In genomic region chr20:63747622-63748355, GRCh38 we compare ENCODE assay signal across 18 cellular contexts. TPM values are rescaled to one million over a fixed set of nuclear protein-coding genes. Genes with fewer than 3 reads are reported as not detected.
DNase-seq lines count a peak whose midpoint lies in the region; ATAC-seq and TF ChIP-seq lines count a peak whose summit lies in the region.
"Had no signal": no experiment of that assay in that cellular context is flagged by ENCODE, and none has a peak within 500 bp of the region (broad histone marks: within the 10 kb centered on the region; RNA-seq: fewer than 3 reads in every experiment).

No MANE protein-coding gene starts in this region.

- no peaks in the 10 kb centered on the region for H4K20me1 ChIP-seq in Karpas-422 (ENCODE audit: insufficient read depth, low read depth, low read length)

- H3K36me3 Mint-ChIP-seq in natural killer cell treated with Interleukin-12 subunit alpha and Interleukin-12 subunit beta and Interleukin-15 and Interleukin-18, amount 100 ng/mL, for 72 hours = no peaks in the 10 kb centered on the region
- no peaks in the 10 kb centered on the region for H3K36me3 Mint-ChIP-seq in natural killer cell

- H3K4me2 ChIP-seq in Karpas-422 (ENCODE audit: low read depth, low read length, poor library complexity, severe bottlenecking) = no peak overlapping the region

- peak; percentile 56 for DNase-seq in natural killer cell treated with Interleukin-12 subunit alpha and Interleukin-12 subunit beta and Interleukin-15 and Interleukin-18, amount 100 ng/mL, for 72 hours (ENCODE audit: low spot score)
- DNase-seq in natural killer cell (no peak), Karpas-422 (peak; percentile 54), cardiac muscle cell (ENCODE audit: low read depth in 1 of 2, low spot score in 1 of 2) (no peak), SW480 (ENCODE audit: low spot score) (no peak), NCI-H1105 (lab: John Stamatoyannopoulos, UW) (no peak)
- DNase-seq: activated CD4-positive, alpha-beta T cell treated with anti-CD3 and anti-CD28 coated beads, Interleukin-2, amount 50 U/mL, for 48 hours; activated naive CD4-positive, alpha-beta T cell treated with anti-CD3 and anti-CD28 coated beads for 36 hours; COR-L47; effector memory CD8-positive, alpha-beta T cell; GOT3; IMR-90; retina; stimulated activated CD4-positive, alpha-beta T cell treated with anti-CD3 and anti-CD28 coated beads, Interleukin-15, amount 100 ng/mL, for 24 hours had no signal

- H3K4me3 Mint-ChIP-seq in natural killer cell treated with Interleukin-12 subunit alpha and Interleukin-12 subunit beta and Interleukin-15 and Interleukin-18, amount 100 ng/mL, for 72 hours = no peak overlapping the region
- no peak overlapping the region for H3K4me3 Mint-ChIP-seq in natural killer cell
- H3K4me3 Mint-ChIP-seq: activated naive CD4-positive, alpha-beta T cell treated with anti-CD3 and anti-CD28 coated beads for 36 hours; effector memory CD8-positive, alpha-beta T cell had no signal

- peaks cover 9% of the 10 kb centered on the region for H3K4me1 ChIP-seq in Karpas-422 (ENCODE audit: low read length)
- H3K4me1 ChIP-seq in cardiac muscle cell (ENCODE audit: low read depth) = peaks cover 6% of the 10 kb centered on the region

- intact Hi-C loops in natural killer cell (cut with micrococcal nuclease) = no loop called here

- no peaks in the 10 kb centered on the region for H3K27me3 ChIP-seq in Karpas-422 (ENCODE audit: low read length)
- no peaks in the 10 kb centered on the region for H3K27me3 ChIP-seq in cardiac muscle cell

- H3K27ac ChIP-seq in Karpas-422 (ENCODE audit: low read length) (no peak overlapping the region), cardiac muscle cell (peak overlapping the region; percentile 68)
- H3K27ac ChIP-seq: thoracic aorta, VCaP had no signal

- H2AFZ ChIP-seq in Karpas-422 (ENCODE audit: low read length) = no peak overlapping the region

- H3K4me1 Mint-ChIP-seq in natural killer cell treated with Interleukin-12 subunit alpha and Interleukin-12 subunit beta and Interleukin-15 and Interleukin-18, amount 100 ng/mL, for 72 hours (ENCODE audit: low read depth in 2 of 2) = peaks cover 0 to 6% of the 10 kb centered on the region in 2 donors
- H3K4me1 Mint-ChIP-seq in natural killer cell = peaks cover 0 to 9% of the 10 kb centered on the region in 2 donors

- H3K27me3 Mint-ChIP-seq in natural killer cell treated with Interleukin-12 subunit alpha and Interleukin-12 subunit beta and Interleukin-15 and Interleukin-18, amount 100 ng/mL, for 72 hours = no peaks in the 10 kb centered on the region
- H3K27me3 Mint-ChIP-seq in natural killer cell (ENCODE audit: low read depth in 2 of 2) = no peaks in the 10 kb centered on the region
- H3K27me3 Mint-ChIP-seq: effector memory CD8-positive, alpha-beta T cell had no signal

- H3K4me3 ChIP-seq in Karpas-422 (ENCODE audit: low read length) (no peak overlapping the region), cardiac muscle cell (no peak overlapping the region)
- H3K4me3 ChIP-seq: thoracic aorta had no signal

- no peaks in the 10 kb centered on the region for H3K9me3 Mint-ChIP-seq in natural killer cell treated with Interleukin-12 subunit alpha and Interleukin-12 subunit beta and Interleukin-15 and Interleukin-18, amount 100 ng/mL, for 72 hours
- H3K9me3 Mint-ChIP-seq in natural killer cell = no peaks in the 10 kb centered on the region
- H3K9me3 Mint-ChIP-seq: activated naive CD4-positive, alpha-beta T cell treated with anti-CD3 and anti-CD28 coated beads for 36 hours; effector memory CD8-positive, alpha-beta T cell had no signal

- H3K9me3 ChIP-seq in Karpas-422 (ENCODE audit: low read length) = no peaks in the 10 kb centered on the region
- no peaks in the 10 kb centered on the region for H3K9me3 ChIP-seq in cardiac muscle cell (ENCODE audit: low read depth)
- H3K9me3 ChIP-seq: thoracic aorta had no signal

- TF ChIP-seq CTCF in natural killer cell (IDR thresholded peaks at IDR 0.05) (no peak), cardiac muscle cell (IDR thresholded peaks at IDR 0.05; ENCODE audit: low read depth, low read length) (no peak)

- H3K9ac ChIP-seq in Karpas-422 (ENCODE audit: low read length) = no peak overlapping the region

- ATAC-seq in natural killer cell treated with Interleukin-12 subunit alpha and Interleukin-12 subunit beta and Interleukin-15 and Interleukin-18, amount 100 ng/mL, for 72 hours = no peak
- ATAC-seq in natural killer cell (no peak), GM21825 (IDR thresholded peaks at IDR 0.05; ENCODE audit: unreplicated experiment) (no peak)
- ATAC-seq: effector memory CD8-positive, alpha-beta T cell had no signal

- no peaks in the 10 kb centered on the region for H3K79me2 ChIP-seq in Karpas-422 (ENCODE audit: low read length)

- H3K27ac Mint-ChIP-seq in natural killer cell treated with Interleukin-12 subunit alpha and Interleukin-12 subunit beta and Interleukin-15 and Interleukin-18, amount 100 ng/mL, for 72 hours = no peak overlapping the region
- H3K27ac Mint-ChIP-seq in natural killer cell = no peak overlapping the region
- H3K27ac Mint-ChIP-seq: activated naive CD4-positive, alpha-beta T cell treated with anti-CD3 and anti-CD28 coated beads for 36 hours had no signal

- no peaks in the 10 kb centered on the region for H3K9me2 ChIP-seq in Karpas-422 (replicated peaks; ENCODE audit: insufficient read depth, low read length)

- H3K36me3 ChIP-seq in Karpas-422 (ENCODE audit: insufficient read depth, low read length) (no peaks in the 10 kb centered on the region), cardiac muscle cell (peaks cover 31% of the 10 kb centered on the region)

RNA-seq across cellular contexts. Expression of gene SLC2A4RG, which starts 8.2 kb away (rescaled TPM):
- total RNA-seq in natural killer cell treated with Interleukin-12 subunit alpha and Interleukin-12 subunit beta and Interleukin-15 and Interleukin-18, amount 100 ng/mL, for 72 hours = 10 to 100 TPM; 21.0 to 31.1 TPM
- 100 to 1,000 TPM in 1 of 3 donors, 10 to 100 TPM in 2; 90.4 to 100 (median 95.5) TPM for total RNA-seq in natural killer cell
- total RNA-seq in Karpas-422 (2014; rRNA removed; shearing (Covaris generic); ENCODE audit: low replicate concordance) = 18.6 and 37.9 TPM in 2 replicates
- 79.2 and 177 TPM in 2 replicates for total RNA-seq in cardiac muscle cell
- 46.6 and 58.0 TPM in 2 replicates for polyA plus RNA-seq in cardiac muscle cell

RNA-seq across cellular contexts. Expression of gene LIME1, which starts 11.3 kb away (rescaled TPM):
- total RNA-seq in natural killer cell treated with Interleukin-12 subunit alpha and Interleukin-12 subunit beta and Interleukin-15 and Interleukin-18, amount 100 ng/mL, for 72 hours = 10 to 100 TPM in 1 of 2 donors, 1 to 10 TPM in 1; 9.3 to 15.7 TPM
- total RNA-seq in natural killer cell (10 to 100 TPM; 86.5 to 94.4 (median 91.7) TPM), cardiac muscle cell (10.1 and 19.2 TPM in 2 replicates)
- total RNA-seq in Karpas-422 (2014; rRNA removed; shearing (Covaris generic); ENCODE audit: low replicate concordance) = 3.4 and 9.8 TPM in 2 replicates
- 7.0 and 17.4 TPM in 2 replicates for polyA plus RNA-seq in cardiac muscle cell

RNA-seq across cellular contexts. Expression of gene ZGPAT, which starts 40.0 kb away (rescaled TPM):
- total RNA-seq in natural killer cell treated with Interleukin-12 subunit alpha and Interleukin-12 subunit beta and Interleukin-15 and Interleukin-18, amount 100 ng/mL, for 72 hours = 10 to 100 TPM; 40.8 to 53.0 TPM
- total RNA-seq in natural killer cell (10 to 100 TPM; 39.3 to 47.7 (median 46.1) TPM), cardiac muscle cell (36.3 and 48.8 TPM in 2 replicates)
- total RNA-seq in Karpas-422 (2014; rRNA removed; shearing (Covaris generic); ENCODE audit: low replicate concordance) = 12.2 and 33.6 TPM in 2 replicates
- polyA plus RNA-seq in cardiac muscle cell = 30.0 and 37.5 TPM in 2 replicates

RNA-seq across cellular contexts. Expression of gene ARFRP1, which starts 40.0 kb away (rescaled TPM):
- total RNA-seq in natural killer cell treated with Interleukin-12 subunit alpha and Interleukin-12 subunit beta and Interleukin-15 and Interleukin-18, amount 100 ng/mL, for 72 hours = 10 to 100 TPM; 52.4 to 87.0 TPM
- total RNA-seq in natural killer cell (10 to 100 TPM; 43.9 to 55.8 (median 50.6) TPM), cardiac muscle cell (46.1 and 61.3 TPM in 2 replicates)
- 15.1 and 30.2 TPM in 2 replicates for total RNA-seq in Karpas-422 (2014; rRNA removed; shearing (Covaris generic); ENCODE audit: low replicate concordance)
- 75.0 and 85.1 TPM in 2 replicates for polyA plus RNA-seq in cardiac muscle cell

RNA-seq across cellular contexts. Expression of gene TNFRSF6B, which starts 51.3 kb away (rescaled TPM):
- not detected for total RNA-seq in natural killer cell treated with Interleukin-12 subunit alpha and Interleukin-12 subunit beta and Interleukin-15 and Interleukin-18, amount 100 ng/mL, for 72 hours
- total RNA-seq in natural killer cell = not detected
- 2.5 and 4.6 TPM in 2 replicates for total RNA-seq in Karpas-422 (2014; rRNA removed; shearing (Covaris generic); ENCODE audit: low replicate concordance)
- 9.5 and 10.3 TPM in 2 replicates for total RNA-seq in cardiac muscle cell
- polyA plus RNA-seq in cardiac muscle cell = 3.3 and 4.9 TPM in 2 replicates
- total RNA-seq: activated naive CD4-positive, alpha-beta T cell treated with anti-CD3 and anti-CD28 coated beads for 36 hours; T-helper 1 cell treated with Interleukin-12 subunit alpha and Interleukin-12 subunit beta and Interleukin-4 antibody, amounts not matched to agents 30 ng/mL and 1 ng/mL, for 36 hours had no signal

Comparison
In these comparisons a context has a peak if more than half of its experiments do, and no peak if none do; other contexts are left out.
1. DNase-seq: peak in natural killer cell treated with Interleukin-12 subunit alpha and Interleukin-12 subunit beta and Interleukin-15 and Interleukin-18, amount 100 ng/mL, for 72 hours (single experiment) and Karpas-422 (single experiment); none in natural killer cell (single experiment), cardiac muscle cell (0 of 2), SW480 (single experiment) and NCI-H1105 (single experiment).